In genomic region chr6:83192456-83192855, GRCh38 we compare ENCODE assay signal across 8 cellular contexts. TPM values are rescaled to one million over a fixed set of nuclear protein-coding genes. Genes with fewer than 3 reads are reported as not detected.
DNase-seq lines count a peak whose midpoint lies in the region; ATAC-seq and TF ChIP-seq lines count a peak whose summit lies in the region.

No MANE protein-coding gene starts in this region.

- peak overlapping the region; percentile 93 to 99 for H3K4me3 Mint-ChIP-seq in activated T-cell treated with anti-CD3 and anti-CD28 coated beads, Interleukin-2, amount 50 U/mL, for 72 hours
- H3K4me3 Mint-ChIP-seq in activated T-helper 17 cell treated with anti-CD3 and anti-CD28 coated beads, Interleukin-2, amount 50 U/mL, for 72 hours: peak overlapping the region; percentile 98
- H3K4me3 Mint-ChIP-seq in immature natural killer cell: peak overlapping the region; percentile 91 to 99 (median 98)

- no peaks in the 10 kb centered on the region for H3K9me3 Mint-ChIP-seq in activated T-cell treated with anti-CD3 and anti-CD28 coated beads, Interleukin-2, amount 50 U/mL, for 72 hours
- H3K9me3 Mint-ChIP-seq in activated T-helper 17 cell treated with anti-CD3 and anti-CD28 coated beads, Interleukin-2, amount 50 U/mL, for 72 hours: no peaks in the 10 kb centered on the region
- no peaks in the 10 kb centered on the region for H3K9me3 Mint-ChIP-seq in immature natural killer cell

- peaks cover 10% of the 10 kb centered on the region for H3K4me1 ChIP-seq in thymus (ENCODE audit: control insufficient read depth, insufficient read depth, low read length)

- H3K36me3 Mint-ChIP-seq in activated T-cell treated with anti-CD3 and anti-CD28 coated beads, Interleukin-2, amount 50 U/mL, for 72 hours (ENCODE audit: insufficient read depth in 2 of 2): peaks cover 2 to 5% of the 10 kb centered on the region in 2 donors
- peaks cover 50% of the 10 kb centered on the region for H3K36me3 Mint-ChIP-seq in activated T-helper 17 cell treated with anti-CD3 and anti-CD28 coated beads, Interleukin-2, amount 50 U/mL, for 72 hours (ENCODE audit: low read depth)
- peaks cover 4 to 9% (median 5%) of the 10 kb centered on the region in 3 donors for H3K36me3 Mint-ChIP-seq in immature natural killer cell

- no peak for TF ChIP-seq POLR2A in GM18505 (IDR thresholded peaks at IDR 0.05; ENCODE audit: borderline replicate concordance, extremely low read depth, insufficient read depth, insufficient read length)

- no peak for DNase-seq in activated T-cell treated with anti-CD3 and anti-CD28 coated beads, Interleukin-2, amount 50 U/mL, for 72 hours
- DNase-seq in activated T-cell treated with anti-CD3 and anti-CD28 coated beads, Interleukin-2, amount 50 U/mL, for 48 hours: no peak
- DNase-seq in immature natural killer cell: no peak
- DNase-seq in COLO668 (lab: John Stamatoyannopoulos, UW; ENCODE audit: unreplicated experiment): no peak

- no peaks in the 10 kb centered on the region for H3K9me3 ChIP-seq in thymus (ENCODE audit: control insufficient read depth)

- H3K27me3 Mint-ChIP-seq in activated T-cell treated with anti-CD3 and anti-CD28 coated beads, Interleukin-2, amount 50 U/mL, for 72 hours (ENCODE audit: low read depth): no peaks in the 10 kb centered on the region
- no peaks in the 10 kb centered on the region for H3K27me3 Mint-ChIP-seq in activated T-helper 17 cell treated with anti-CD3 and anti-CD28 coated beads, Interleukin-2, amount 50 U/mL, for 72 hours
- peaks cover 6 to 10% (median 9%) of the 10 kb centered on the region in 3 donors for H3K27me3 Mint-ChIP-seq in immature natural killer cell (ENCODE audit: low read depth in 3 of 3)

- peak overlapping the region; percentile 93 for H3K27ac Mint-ChIP-seq in activated T-cell treated with anti-CD3 and anti-CD28 coated beads, Interleukin-2, amount 50 U/mL, for 72 hours
- H3K27ac Mint-ChIP-seq in activated T-helper 17 cell treated with anti-CD3 and anti-CD28 coated beads, Interleukin-2, amount 50 U/mL, for 72 hours: peak overlapping the region; percentile 96
- peak overlapping the region; percentile 60 to 98 (median 90) for H3K27ac Mint-ChIP-seq in immature natural killer cell

- H3K4me3 ChIP-seq in thymus (ENCODE audit: low read length): peak overlapping the region; percentile 73

- peaks cover 3% of the 10 kb centered on the region for H3K36me3 ChIP-seq in thymus (ENCODE audit: control insufficient read depth, insufficient read depth)

- 5% methylated on average over 4 of the region's 4 CpGs for WGBS in thymus

- peaks cover 33% of the 10 kb centered on the region for H3K4me1 Mint-ChIP-seq in activated T-cell treated with anti-CD3 and anti-CD28 coated beads, Interleukin-2, amount 50 U/mL, for 72 hours (ENCODE audit: low read depth)
- peaks cover 5% of the 10 kb centered on the region for H3K4me1 Mint-ChIP-seq in activated T-helper 17 cell treated with anti-CD3 and anti-CD28 coated beads, Interleukin-2, amount 50 U/mL, for 72 hours
- peaks cover 24 to 33% of the 10 kb centered on the region in 2 donors for H3K4me1 Mint-ChIP-seq in immature natural killer cell

- peak; percentile 8 to 11 for ATAC-seq in activated T-cell treated with anti-CD3 and anti-CD28 coated beads, Interleukin-2, amount 50 U/mL, for 72 hours (replicated peaks in 1 of 2)
- ATAC-seq in activated T-helper 17 cell treated with anti-CD3 and anti-CD28 coated beads, Interleukin-2, amount 50 U/mL, for 72 hours (replicated peaks): peak; percentile 43
- no peak for ATAC-seq in GM18505 (IDR thresholded peaks at IDR 0.05; ENCODE audit: unreplicated experiment)
- no peak for ATAC-seq in HG02588 (IDR thresholded peaks at IDR 0.05; ENCODE audit: unreplicated experiment)

- H3K27ac ChIP-seq in thymus (ENCODE audit: low read depth): no peak overlapping the region

- H3K27me3 ChIP-seq in thymus (ENCODE audit: control insufficient read depth, insufficient read depth): no peaks in the 10 kb centered on the region

RNA-seq across cellular contexts. Expression of gene PGM3, which starts 0.6 kb away (rescaled TPM):
- 10 to 100 TPM; 22.4 to 34.1 TPM for total RNA-seq in activated T-cell treated with anti-CD3 and anti-CD28 coated beads, Interleukin-2, amount 50 U/mL, for 72 hours
- total RNA-seq in activated T-helper 17 cell treated with anti-CD3 and anti-CD28 coated beads, Interleukin-2, amount 50 U/mL, for 72 hours: 10 to 100 TPM; 21.3 to 35.8 TPM
- polyA plus RNA-seq in immature natural killer cell (1 to 10 TPM; 1.7 to 8.3 (median 7.8) TPM), thymus (10.5 TPM)

RNA-seq across cellular contexts. Expression of gene RWDD2A, which starts 0.7 kb away (rescaled TPM):
- 1 to 10 TPM; 2.8 to 3.4 TPM for total RNA-seq in activated T-cell treated with anti-CD3 and anti-CD28 coated beads, Interleukin-2, amount 50 U/mL, for 72 hours
- total RNA-seq in activated T-helper 17 cell treated with anti-CD3 and anti-CD28 coated beads, Interleukin-2, amount 50 U/mL, for 72 hours: 1 to 10 TPM; 1.4 to 1.7 TPM
- 1 to 10 TPM in 1 of 3 donors, under 1 TPM in 2; 0.82 to 3.3 (median 0.83) TPM for polyA plus RNA-seq in immature natural killer cell
- polyA plus RNA-seq in thymus: 4.3 TPM

Comparison
In these comparisons a context has a peak if more than half of its experiments do, and no peak if none do; other contexts are left out.
1. ATAC-seq: peak in activated T-cell treated with anti-CD3 and anti-CD28 coated beads, Interleukin-2, amount 50 U/mL, for 72 hours (2 of 2) and activated T-helper 17 cell treated with anti-CD3 and anti-CD28 coated beads, Interleukin-2, amount 50 U/mL, for 72 hours (single experiment); none in GM18505 (single experiment) and HG02588 (single experiment).
2. Peak in every context shown above with its lines, with median percentiles within 50 percentile points of each other: H3K27ac Mint-ChIP-seq and H3K4me3 Mint-ChIP-seq.